Comparison of ENCODE assay signal across 20 cellular contexts in genomic region chr12:1444142-1444516, GRCh38.
DNase-seq lines count a peak whose midpoint lies in the region; ATAC-seq and TF ChIP-seq lines count a peak whose summit lies in the region.
"Had no signal": no experiment of that assay in that cellular context is flagged by ENCODE, and none has a peak within 500 bp of the region (broad histone marks: within the 10 kb centered on the region; RNA-seq: fewer than 3 reads in every experiment).

No MANE protein-coding gene starts in this region.

- H3K4me3 Mint-ChIP-seq in stimulated activated effector memory CD8-positive, alpha-beta T cell treated with anti-CD3 and anti-CD28 coated beads, Interleukin-12 subunit alpha, Interleukin-12 subunit beta, amount 100 ng/mL, for 72 hours: no peak overlapping the region

- TF ChIP-seq POLR2A in esophagus muscularis mucosa (IDR thresholded peaks at IDR 0.05; ENCODE audit: low read depth) (no peak), vagina (IDR thresholded peaks at IDR 0.05) (no peak)

- H3K36me3 ChIP-seq in esophagus muscularis mucosa (peaks cover 0 to 21% (median 7%) of the 10 kb centered on the region in 4 donors), muscle layer of colon (ENCODE audit: insufficient read depth, low read length) (no peaks in the 10 kb centered on the region), vagina (no peaks in the 10 kb centered on the region)
- H3K36me3 ChIP-seq: gastrocnemius medialis had no signal

- H3K4me3 ChIP-seq in esophagus muscularis mucosa: peak overlapping the region; percentile 23 to 54 (median 45)
- no peak overlapping the region for H3K4me3 ChIP-seq in muscle layer of colon (ENCODE audit: low read depth in 1 of 2, low read length in 2 of 2)
- no peak overlapping the region for H3K4me3 ChIP-seq in vagina
- H3K4me3 ChIP-seq: gastrocnemius medialis had no signal

- peaks cover 12% of the 10 kb centered on the region for H3K36me3 Mint-ChIP-seq in stimulated activated effector memory CD8-positive, alpha-beta T cell treated with anti-CD3 and anti-CD28 coated beads, Interleukin-12 subunit alpha, Interleukin-12 subunit beta, amount 100 ng/mL, for 72 hours

- H3K9me3 Mint-ChIP-seq in stimulated activated effector memory CD8-positive, alpha-beta T cell treated with anti-CD3 and anti-CD28 coated beads, Interleukin-12 subunit alpha, Interleukin-12 subunit beta, amount 100 ng/mL, for 72 hours: no peaks in the 10 kb centered on the region
- H3K9me3 Mint-ChIP-seq: naive B cell had no signal

- TF ChIP-seq CTCF in esophagus muscularis mucosa (IDR thresholded peaks at IDR 0.05) (no peak), vagina (IDR thresholded peaks at IDR 0.05) (no peak)

- peak overlapping the region; percentile 51 for H3K27ac Mint-ChIP-seq in stimulated activated effector memory CD8-positive, alpha-beta T cell treated with anti-CD3 and anti-CD28 coated beads, Interleukin-12 subunit alpha, Interleukin-12 subunit beta, amount 100 ng/mL, for 72 hours

- TF ChIP-seq EP300 in esophagus muscularis mucosa (IDR thresholded peaks at IDR 0.05): no peak

- intact Hi-C loops in esophagus muscularis mucosa (cut with DNase I): no loop called here
- intact Hi-C loops in vagina (cut with DNase I): no loop called here

- H3K9ac ChIP-seq in muscle layer of colon (ENCODE audit: low read length): no peak overlapping the region

- H3K27ac ChIP-seq in esophagus muscularis mucosa (replicated peaks in 1 of 4) (peak overlapping the region; percentile 65 to 81 (median 80)), muscle layer of colon (ENCODE audit: low read depth, low read length) (peak overlapping the region; percentile 63), vagina (no peak overlapping the region)
- H3K27ac ChIP-seq: gastrocnemius medialis, RWPE1 had no signal

- H3K27me3 ChIP-seq in esophagus muscularis mucosa (no peaks in the 10 kb centered on the region), muscle layer of colon (ENCODE audit: control insufficient read depth in 1 of 2, insufficient read depth in 2 of 2, low read length in 2 of 2) (no peaks in the 10 kb centered on the region), vagina (no peaks in the 10 kb centered on the region)
- H3K27me3 ChIP-seq: gastrocnemius medialis had no signal

- WGBS in esophagus muscularis mucosa: 33% methylated on average over 6 of the region's 6 CpGs

- peak; percentile 32; the same call in 2 of the 3 replicates for ATAC-seq in SK-N-SH treated with all-trans-retinoic acid at 6 μM for 48 hours
- no peak for ATAC-seq in stimulated activated effector memory CD8-positive, alpha-beta T cell treated with anti-CD3 and anti-CD28 coated beads, Interleukin-12 subunit alpha, Interleukin-12 subunit beta, amount 100 ng/mL, for 72 hours

- no peaks in the 10 kb centered on the region for H3K4me1 Mint-ChIP-seq in stimulated activated effector memory CD8-positive, alpha-beta T cell treated with anti-CD3 and anti-CD28 coated beads, Interleukin-12 subunit alpha, Interleukin-12 subunit beta, amount 100 ng/mL, for 72 hours
- H3K4me1 Mint-ChIP-seq: naive B cell had no signal

- H3K9me3 ChIP-seq in esophagus muscularis mucosa (no peaks in the 10 kb centered on the region), muscle layer of colon (ENCODE audit: low read length) (no peaks in the 10 kb centered on the region), vagina (no peaks in the 10 kb centered on the region)
- H3K9me3 ChIP-seq: gastrocnemius medialis had no signal

- DNase-seq in esophagus muscularis mucosa (ENCODE audit: extremely low spot score): no peak
- no peak for DNase-seq in stimulated activated effector memory CD8-positive, alpha-beta T cell treated with anti-CD3 and anti-CD28 coated beads, Interleukin-12 subunit alpha, Interleukin-12 subunit beta, amount 100 ng/mL, for 72 hours (ENCODE audit: low spot score in 2 of 2)
- no peak for DNase-seq in vagina (ENCODE audit: extremely low spot score in 2 of 2)
- DNase-seq in amniotic stem cell (lab: John Stamatoyannopoulos, UW): no peak
- no peak for DNase-seq in NOMO-1 treated with dmso at 0.1 percent for 144 hours (lab: John Stamatoyannopoulos, UW; ENCODE audit: unreplicated experiment)
- DNase-seq in kidney tubule cell (ENCODE audit: low spot score): no peak
- DNase-seq: activated CD4-positive, alpha-beta T cell treated with anti-CD3 and anti-CD28 coated beads, Interleukin-2, amount 50 U/mL, for 1 hour; anterior cingulate cortex; cortex of kidney; DND-41; gastrocnemius medialis; H7; naive B cell; NCI-H2029; NK-92 treated with Interleukin-12 subunit alpha and Interleukin-12 subunit beta, amount 100 ng/mL, for 24 hours; stimulated activated naive CD4-positive, alpha-beta T cell treated with Interleukin-2 at 50 U/mL for 16 hours; T-helper 1 cell had no signal

- H3K4me1 ChIP-seq in esophagus muscularis mucosa (peaks cover 4 to 35% (median 20%) of the 10 kb centered on the region in 4 donors), muscle layer of colon (ENCODE audit: insufficient read depth, low read length) (peaks cover 12% of the 10 kb centered on the region), vagina (no peaks in the 10 kb centered on the region)

TF ChIP-seq in SK-N-SH treated with all-trans-retinoic acid at 6 μM for 48 hours, 23 proteins besides CTCF, POLR2A, EP300 and RAD21:
- TF ChIP-seq CSRNP3 (CRISPR knock-in tag; IDR thresholded peaks at IDR 0.05) (no peak), BACH2 (CRISPR knock-in tag; IDR thresholded peaks at IDR 0.05; ENCODE audit: borderline replicate concordance) (no peak), ZNF565 (CRISPR knock-in tag; conservative IDR thresholded peaks at IDR 0.05; ENCODE audit: low read depth) (no peak), ZC3H10 (CRISPR knock-in tag; IDR thresholded peaks at IDR 0.05) (no peak), TCF4 (CRISPR knock-in tag; IDR thresholded peaks at IDR 0.05; ENCODE audit: borderline replicate concordance) (no peak), ESRRG (CRISPR knock-in tag; IDR thresholded peaks at IDR 0.05) (no peak), TOX (CRISPR knock-in tag; IDR thresholded peaks at IDR 0.05; ENCODE audit: borderline replicate concordance) (no peak)

Comparison
In these comparisons a context has a peak if more than half of its experiments do, and no peak if none do; other contexts are left out.
1. H3K4me3 ChIP-seq: peak in esophagus muscularis mucosa (4 of 4); none in muscle layer of colon (0 of 2) and vagina (0 of 2).